In genomic region chr20:17765017-17765416, GRCh38 we compare ENCODE assay signal across 9 cellular contexts.
"Had no signal": no experiment of that assay in that cellular context is flagged by ENCODE, and none has a peak within 500 bp of the region (broad histone marks: within the 10 kb centered on the region; RNA-seq: fewer than 3 reads in every experiment).

No MANE protein-coding gene starts in this region.

- H3K4me3 ChIP-seq: GM23338, HAP-1, K562 had no signal

- DNase-seq: H7, HFFc6, IMR-90, KG1 had no signal

- H2AFZ ChIP-seq: GM23338 had no signal

- H3K27ac Mint-ChIP-seq: GM23338, HFFc6 had no signal

- H3K36me3 ChIP-seq: HAP-1 had no signal

- ATAC-seq: GM23338, HCT116, K562 had no signal

- H3K9me3 Mint-ChIP-seq: GM23338, HFFc6 had no signal

- H3K4me2 ChIP-seq: GM23338 had no signal

- H3K27ac ChIP-seq: HL-60 had no signal

- H3K4me1 ChIP-seq: HAP-1 had no signal

- FAIRE-seq: K562 had no signal

- H3K9me3 ChIP-seq: HAP-1 had no signal

- H3K4me3 Mint-ChIP-seq: GM23338, HFFc6 had no signal
